Comparison of ENCODE assay signal across 8 cellular contexts in the genomic region with DNA sequence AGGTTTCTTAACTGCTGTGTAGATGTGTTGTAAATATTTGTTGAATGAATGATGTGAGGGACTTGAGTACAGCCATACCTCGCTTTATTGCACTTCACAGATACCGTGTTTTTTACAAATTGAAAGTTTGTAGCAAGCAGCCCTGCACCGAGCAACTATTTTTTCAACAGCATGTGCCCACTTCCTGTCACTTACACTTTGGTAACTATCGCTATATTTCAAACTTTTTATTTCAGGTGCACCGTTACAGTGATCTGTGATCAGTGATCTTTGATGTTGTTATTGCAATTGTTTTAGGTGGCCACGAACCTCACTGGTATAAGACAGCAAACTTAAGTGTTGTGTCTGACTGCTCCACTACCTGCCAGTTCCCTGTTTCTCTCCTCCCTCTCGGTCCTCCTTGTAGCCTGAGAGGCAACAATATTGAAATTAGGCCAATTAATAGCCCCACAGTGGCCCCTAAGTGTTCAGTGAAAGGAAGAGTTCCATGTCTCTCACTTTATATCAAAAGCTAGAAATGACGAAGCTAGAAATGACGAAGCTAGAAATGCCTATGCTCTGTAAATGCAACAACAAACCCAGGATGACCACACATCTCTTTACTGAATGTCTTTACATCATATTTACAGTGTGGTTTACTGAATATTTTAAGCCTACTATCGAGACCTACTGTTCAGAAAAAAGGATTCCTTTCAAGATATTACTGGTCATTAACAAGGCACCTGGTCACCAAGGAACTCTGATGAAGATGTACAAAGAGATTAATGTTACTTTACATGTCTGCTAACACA. TPM values are rescaled to one million over a fixed set of nuclear protein-coding genes. Genes with fewer than 3 reads are reported as not detected.
DNase-seq lines count a peak whose midpoint lies in the region; ATAC-seq, FAIRE-seq and TF ChIP-seq lines count a peak whose summit lies in the region.

No MANE protein-coding gene starts in this region.

- H3K27me3 ChIP-seq in gastrocnemius medialis: no peaks in the 10 kb centered on the region

- H3K4me1 ChIP-seq in gastrocnemius medialis: peaks cover 9 to 15% of the 10 kb centered on the region in 2 donors

- DNase-seq in GM12892 (ENCODE audit: insufficient read length) (no peak), T follicular helper cell (ENCODE audit: low read depth) (peak; percentile 18), fibroblast of mammary gland (ENCODE audit: low read depth) (no peak), gastrocnemius medialis (no peak), KG1 (lab: John Stamatoyannopoulos, UW) (no peak), H4 (ENCODE audit: low spot score) (no peak), D721Med (ENCODE audit: insufficient read length, low spot score) (no peak)

- TF ChIP-seq CTCF in fibroblast of mammary gland (conservative IDR thresholded peaks at IDR 0.05; ENCODE audit: control insufficient read depth, insufficient read depth, low read depth, low read length): no peak
- no peak for TF ChIP-seq CTCF in gastrocnemius medialis (IDR thresholded peaks at IDR 0.05 in 4 of 5, conservative IDR thresholded peaks at IDR 0.05 in 1 of 5)
- no peak for TF ChIP-seq CTCF in D721Med (IDR thresholded peaks at IDR 0.05; ENCODE audit: insufficient read depth, missing control alignments)

- H3K4me3 ChIP-seq in fibroblast of mammary gland (ENCODE audit: control insufficient read depth, low read depth, low read length) (peak overlapping the region; percentile 89), gastrocnemius medialis (peak overlapping the region; percentile 70 to 96 (median 82))

- no peak overlapping the region for H3K27ac ChIP-seq in gastrocnemius medialis

- in situ Hi-C loops in gastrocnemius medialis (cut with MboI; ENCODE audit: low sequenced_read_pairs in 4 of 4): no loop called here

- no peak for ATAC-seq in gastrocnemius medialis
- ATAC-seq in HG03045 (IDR thresholded peaks at IDR 0.05; ENCODE audit: unreplicated experiment): no peak

- H3K9me3 ChIP-seq in gastrocnemius medialis: no peaks in the 10 kb centered on the region

- TF ChIP-seq POLR2A in GM12892 (IDR thresholded peaks at IDR 0.05; ENCODE audit: low read depth, low read length) (no peak), gastrocnemius medialis (IDR thresholded peaks at IDR 0.05) (no peak)

- intact Hi-C loops in gastrocnemius medialis (cut with DNase I; ENCODE audit: low total_unique reads): loop anchor here (5.0 kb wide), 1 partner anchor 205 kb away; the partner anchor contains the start of gene PIK3IP1

- FAIRE-seq in GM12892 (lab: Jason Lieb, UNC) (peak; percentile 66), D721Med (lab: Jason Lieb, UNC) (no peak)

- no peaks in the 10 kb centered on the region for H3K36me3 ChIP-seq in gastrocnemius medialis

RNA-seq across cellular contexts. Expression of gene SFI1, which starts 1.0 kb away (rescaled TPM):
- polyA plus RNA-seq in GM12892 (2012; ENCODE audit: missing spikeins): 89.0 TPM
- total RNA-seq in gastrocnemius medialis: 10 to 100 TPM in 1 of 4 donors, 1 to 10 TPM in 3; 1.1 to 12.6 (median 2.7) TPM
- 2.8 and 3.3 TPM in 2 replicates for total RNA-seq in H4 (2014; rRNA removed; shearing (Covaris generic))

RNA-seq across cellular contexts. Expression of gene EIF4ENIF1, which starts 7.7 kb away (rescaled TPM):
- 21.4 TPM for polyA plus RNA-seq in GM12892 (2012; ENCODE audit: missing spikeins)
- total RNA-seq in gastrocnemius medialis: 10 to 100 TPM; 10.1 to 19.6 (median 15.1) TPM
- 3.4 and 6.1 TPM in 2 replicates for total RNA-seq in H4 (2014; rRNA removed; shearing (Covaris generic))
